ENCODE assay signal across 10 cellular contexts in the genomic region with DNA sequence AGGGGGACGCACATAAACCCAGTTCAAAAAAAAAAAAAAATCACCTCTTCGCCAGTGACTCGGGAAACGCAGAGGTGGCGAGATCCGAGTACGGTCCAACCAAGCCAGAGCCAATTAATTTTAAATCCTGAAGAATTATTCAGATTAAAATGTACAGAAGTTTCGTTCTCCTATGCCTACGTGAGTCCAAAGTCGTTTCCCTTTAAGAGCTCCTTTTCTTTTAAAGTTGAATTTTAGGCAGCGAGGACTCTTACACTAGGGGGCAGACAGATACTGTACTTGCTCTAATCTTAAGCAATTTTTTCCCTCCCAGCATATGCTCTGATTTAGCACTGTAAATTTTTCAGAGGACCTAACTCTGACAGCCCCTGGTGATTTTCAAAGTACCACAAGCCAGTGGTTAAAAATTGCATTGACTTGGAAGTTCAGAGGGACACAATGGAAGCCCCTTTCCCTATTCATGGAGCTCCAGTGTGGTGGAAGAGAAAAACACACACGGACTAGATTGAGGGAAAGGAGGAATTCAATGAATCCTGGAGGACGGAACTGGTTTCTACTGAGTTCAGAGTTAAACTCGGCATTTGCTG. TPM values are rescaled to one million over a fixed set of nuclear protein-coding genes. Genes with fewer than 3 reads are reported as not detected.
DNase-seq lines count a peak whose midpoint lies in the region; ATAC-seq, FAIRE-seq and TF ChIP-seq lines count a peak whose summit lies in the region.
"Had no signal": no experiment of that assay in that cellular context is flagged by ENCODE, and none has a peak within 500 bp of the region (broad histone marks: within the 10 kb centered on the region; RNA-seq: fewer than 3 reads in every experiment).

No MANE protein-coding gene starts in this region.

- peak overlapping the region; percentile 67 for H3K27ac ChIP-seq in CD8-positive, alpha-beta memory T cell (ENCODE audit: low read depth, low read length)
- H3K27ac ChIP-seq in body of pancreas (peak overlapping the region; percentile 18 to 82 (median 62)), subcutaneous abdominal adipose tissue (ENCODE audit: low read depth, low read length) (peak overlapping the region; percentile 55)

- DNase-seq in CD8-positive, alpha-beta memory T cell = no peak
- DNase-seq in H4 (ENCODE audit: low spot score) (peak; percentile 83), NCI-H345 (lab: John Stamatoyannopoulos, UW) (peak; percentile 54), body of pancreas (peak in 3 of 4 donors; percentile 44 to 76 (median 50)), NCI-H128 (lab: John Stamatoyannopoulos, UW; ENCODE audit: unreplicated experiment) (no peak)
- DNase-seq in activated CD4-positive, alpha-beta T cell treated with anti-CD3 and anti-CD28 coated beads, Interleukin-2, amount 50 U/mL, for 1 hour = no peak

- H3K9me3 ChIP-seq in CD8-positive, alpha-beta memory T cell (ENCODE audit: low read length) = no peaks in the 10 kb centered on the region
- H3K9me3 ChIP-seq in body of pancreas = no peaks in the 10 kb centered on the region
- no peaks in the 10 kb centered on the region for H3K9me3 ChIP-seq in subcutaneous abdominal adipose tissue (ENCODE audit: control insufficient read depth in 5 of 5, low read length in 5 of 5)

- peaks cover 68% of the 10 kb centered on the region for H3K27me3 ChIP-seq in CD8-positive, alpha-beta memory T cell (ENCODE audit: insufficient read depth, low read length, poor library complexity, severe bottlenecking)
- H3K27me3 ChIP-seq in body of pancreas (peaks cover 0 to 7% of the 10 kb centered on the region in 2 donors), subcutaneous abdominal adipose tissue (ENCODE audit: control insufficient read depth in 5 of 5, insufficient read depth in 4 of 5, low read length in 5 of 5) (peaks cover 3 to 15% (median 6%) of the 10 kb centered on the region in 5 donors)

- peaks cover 0 to 4% (median 0%) of the 10 kb centered on the region in 3 donors for H3K36me3 Mint-ChIP-seq in CD8-positive, alpha-beta memory T cell

- peak; percentile 47 for ATAC-seq in body of pancreas

- intact Hi-C loops in body of pancreas (cut with DNase I) = no loop called here

- CTCF ChIA-PET in CD8-positive, alpha-beta memory T cell (lab: Charles Lee) = no interaction called here

- peak overlapping the region; percentile 9 to 71 (median 60) for H3K9ac ChIP-seq in subcutaneous abdominal adipose tissue (ENCODE audit: low read length in 5 of 5)

- TF ChIP-seq CTCF in body of pancreas (IDR thresholded peaks at IDR 0.05) = peak; percentile 67 to 96 (median 89)

- peak overlapping the region; percentile 17 for H3K4me3 ChIP-seq in CD8-positive, alpha-beta memory T cell (ENCODE audit: low read length)
- H3K4me3 ChIP-seq in body of pancreas (peak overlapping the region; percentile 28 to 49), subcutaneous abdominal adipose tissue (ENCODE audit: low read depth in 1 of 5, low read length in 5 of 5) (peak overlapping the region; percentile 70 to 88 (median 75))

- H3K36me3 ChIP-seq in CD8-positive, alpha-beta memory T cell (ENCODE audit: insufficient read depth, low read length) = no peaks in the 10 kb centered on the region
- no peaks in the 10 kb centered on the region for H3K36me3 ChIP-seq in body of pancreas (replicated peaks in 1 of 2; ENCODE audit: insufficient read depth in 1 of 2, low read depth in 2 of 2)
- no peaks in the 10 kb centered on the region for H3K36me3 ChIP-seq in subcutaneous abdominal adipose tissue (ENCODE audit: control insufficient read depth in 5 of 5, insufficient read depth in 5 of 5, low read length in 5 of 5)

- POLR2A ChIA-PET in CD8-positive, alpha-beta memory T cell (lab: Charles Lee) = no interaction called here

- H3K9me3 Mint-ChIP-seq in CD8-positive, alpha-beta memory T cell = peaks cover 0 to 34% (median 13%) of the 10 kb centered on the region in 5 donors
- H3K9me3 Mint-ChIP-seq: stimulated activated naive CD8-positive, alpha-beta T cell treated with anti-CD3 and anti-CD28 coated beads, Interleukin-15, Interleukin-2, amounts not matched to agents 100 ng/mL and 50 ng/mL, for 24 hours had no signal

- H3K27ac Mint-ChIP-seq in CD8-positive, alpha-beta memory T cell = peak overlapping the region in 1 of 8 donors; percentile 4
- H3K27ac Mint-ChIP-seq: stimulated activated naive CD8-positive, alpha-beta T cell treated with anti-CD3 and anti-CD28 coated beads, Interleukin-15, Interleukin-2, amounts not matched to agents 100 ng/mL and 50 ng/mL, for 24 hours had no signal

- 5% methylated on average over 14 of the region's 14 CpGs for WGBS in body of pancreas, 2 donors

- H3K4me1 ChIP-seq in CD8-positive, alpha-beta memory T cell (ENCODE audit: insufficient read depth, low read length) = no peaks in the 10 kb centered on the region
- H3K4me1 ChIP-seq in body of pancreas = peaks cover 23% of the 10 kb centered on the region
- peaks cover 0 to 62% (median 47%) of the 10 kb centered on the region in 5 donors for H3K4me1 ChIP-seq in subcutaneous abdominal adipose tissue (ENCODE audit: control insufficient read depth in 5 of 5, insufficient read depth in 5 of 5, low read length in 5 of 5)

- H3K4me1 Mint-ChIP-seq in CD8-positive, alpha-beta memory T cell = peaks cover 8 to 29% (median 12%) of the 10 kb centered on the region in 3 donors

- H3K4me3 Mint-ChIP-seq in CD8-positive, alpha-beta memory T cell = no peak overlapping the region

- peaks cover 66 to 78% of the 10 kb centered on the region in 2 donors for H3K27me3 Mint-ChIP-seq in CD8-positive, alpha-beta memory T cell

- peak; percentile 56 for FAIRE-seq in islet of Langerhans (lab: Jason Lieb, UNC)

- no peak for TF ChIP-seq POLR2A in body of pancreas (IDR thresholded peaks at IDR 0.05)

RNA-seq across cellular contexts. Expression of a gene that starts 3.3 kb away (rescaled TPM):
- total RNA-seq in CD8-positive, alpha-beta memory T cell = not detected
- polyA plus RNA-seq in CD8-positive, alpha-beta memory T cell = not detected
- total RNA-seq in H4 (2014; rRNA removed; shearing (Covaris generic)) = 3.1 and 4.0 TPM in 2 replicates
- 10 to 100 TPM; 12.9 to 13.5 TPM for total RNA-seq in body of pancreas
- total RNA-seq: T-helper 1 cell treated with Interleukin-12 subunit alpha and Interleukin-12 subunit beta and Interleukin-4 antibody, amounts not matched to agents 30 ng/mL and 1 ng/mL, for 36 hours had no signal

Comparison
In these comparisons a context has a peak if more than half of its experiments do, and no peak if none do; other contexts are left out.
1. DNase-seq: peak in H4 (single experiment), NCI-H345 (single experiment) and body of pancreas (3 of 4); none in CD8-positive, alpha-beta memory T cell (0 of 5), activated CD4-positive, alpha-beta T cell treated with anti-CD3 and anti-CD28 coated beads, Interleukin-2, amount 50 U/mL, for 1 hour (single experiment) and NCI-H128 (single experiment).
2. H3K4me3 ChIP-seq: peak in every context shown above with its lines; median percentile 75 in subcutaneous abdominal adipose tissue; 38 in body of pancreas; 17 in CD8-positive, alpha-beta memory T cell.
3. Peak in every context shown above with its lines, with median percentiles within 50 percentile points of each other: H3K27ac ChIP-seq.